Comparison of ENCODE assay signal across 23 cellular contexts in the genomic region with DNA sequence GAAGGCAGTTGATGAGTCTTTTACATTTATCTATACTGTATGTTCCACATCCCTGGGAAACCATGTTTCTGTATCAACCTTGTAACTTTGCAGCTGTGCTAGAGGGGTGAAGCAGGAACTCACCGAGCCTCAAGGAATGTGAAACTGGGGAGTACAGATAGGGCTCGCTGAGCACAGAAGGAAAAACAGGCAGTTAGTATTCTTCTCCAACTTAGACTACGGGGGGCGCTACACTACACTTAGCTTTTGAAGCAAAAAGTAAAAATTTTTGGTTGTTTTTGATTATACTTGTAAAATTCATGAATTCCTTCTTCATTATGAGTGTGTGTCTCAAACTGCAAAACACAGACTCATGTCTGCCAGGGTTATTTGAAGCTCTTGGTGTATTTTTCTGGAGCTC.
"Had no signal": no experiment of that assay in that cellular context is flagged by ENCODE, and none has a peak within 500 bp of the region (broad histone marks: within the 10 kb centered on the region; RNA-seq: fewer than 3 reads in every experiment).

No MANE protein-coding gene starts in this region.

- H3K27me3 Mint-ChIP-seq: brain had no signal

- H3K27me3 ChIP-seq: tibial nerve had no signal

- H3K36me3 Mint-ChIP-seq: naive thymus-derived CD4-positive, alpha-beta T cell; T-cell had no signal

- H3K4me3 ChIP-seq: lower lobe of right lung, right lobe of liver, skin epidermis, tibial nerve had no signal

- H3K27ac ChIP-seq: lower lobe of right lung, right lobe of liver, skin epidermis, tibial nerve had no signal

- H3K9me3 ChIP-seq: lower lobe of right lung, right lobe of liver had no signal

- H3K27ac Mint-ChIP-seq: activated CD4-positive, alpha-beta memory T cell treated with anti-CD3 and anti-CD28 coated beads, Interleukin-2, amount 10 ng/mL, durations not matched to agents 7 days and 5 days; activated T-cell treated with anti-CD3 and anti-CD28 coated beads, Interleukin-2, amount 50 U/mL, for 72 hours; brain; naive thymus-derived CD4-positive, alpha-beta T cell; stimulated activated naive CD8-positive, alpha-beta T cell treated with anti-CD3 and anti-CD28 coated beads, Interleukin-15, amount 100 ng/mL, for 72 hours; T-cell had no signal

- H3K36me3 ChIP-seq: lower lobe of right lung, right lobe of liver, tibial nerve had no signal

- H3K4me1 Mint-ChIP-seq: stimulated activated naive CD8-positive, alpha-beta T cell treated with anti-CD3 and anti-CD28 coated beads, Interleukin-15, amount 100 ng/mL, for 72 hours had no signal

- DNase-seq: activated CD4-positive, alpha-beta memory T cell treated with anti-CD3 and anti-CD28 coated beads, Interleukin-2, amount 10 ng/mL, durations not matched to agents 7 days and 5 days; activated CD4-positive, alpha-beta T cell treated with anti-CD3 and anti-CD28 coated beads for 4 hours; activated CD4-positive, CD25-positive, alpha-beta regulatory T cell; activated gamma-delta T cell; activated naive CD4-positive, alpha-beta T cell treated with anti-CD3 and anti-CD28 coated beads, Interleukin-2, amount 50 U/mL, for 16 hours; activated T-cell treated with anti-CD3 and anti-CD28 coated beads, Interleukin-2, amount 50 U/mL, for 72 hours; aorta; effector memory CD4-positive, alpha-beta T cell; foreskin fibroblast; kidney; lower lobe of right lung; mesendoderm; naive thymus-derived CD4-positive, alpha-beta T cell; posterior cingulate gyrus; right lobe of liver; stimulated activated CD4-positive, alpha-beta T cell treated with anti-CD3 and anti-CD28 coated beads, Interleukin-1b, Interleukin-23, amount 100 ng/mL, for 48 hours; stimulated activated naive CD8-positive, alpha-beta T cell treated with anti-CD3 and anti-CD28 coated beads, Interleukin-15, amount 100 ng/mL, for 72 hours; T-cell; T1000 had no signal

- H3K4me1 ChIP-seq: lower lobe of right lung, right lobe of liver, tibial nerve had no signal

- H3K4me3 Mint-ChIP-seq: activated CD4-positive, alpha-beta memory T cell treated with anti-CD3 and anti-CD28 coated beads, Interleukin-2, amount 10 ng/mL, durations not matched to agents 7 days and 5 days; activated T-cell treated with anti-CD3 and anti-CD28 coated beads, Interleukin-2, amount 50 U/mL, for 72 hours; brain; neural crest cell; stimulated activated naive CD8-positive, alpha-beta T cell treated with anti-CD3 and anti-CD28 coated beads, Interleukin-15, amount 100 ng/mL, for 72 hours; T-cell had no signal

- H3K9me3 Mint-ChIP-seq: activated CD4-positive, alpha-beta memory T cell treated with anti-CD3 and anti-CD28 coated beads, Interleukin-2, amount 10 ng/mL, durations not matched to agents 7 days and 5 days; activated T-cell treated with anti-CD3 and anti-CD28 coated beads, Interleukin-2, amount 50 U/mL, for 72 hours; stimulated activated naive CD8-positive, alpha-beta T cell treated with anti-CD3 and anti-CD28 coated beads, Interleukin-15, amount 100 ng/mL, for 72 hours had no signal
